In genomic region chr16:3295209-3295608, GRCh38 we compare ENCODE assay signal across 20 cellular contexts. TPM values are rescaled to one million over a fixed set of nuclear protein-coding genes. Genes with fewer than 3 reads are reported as not detected.
"Had no signal": no experiment of that assay in that cellular context is flagged by ENCODE, and none has a peak within 500 bp of the region (broad histone marks: within the 10 kb centered on the region; RNA-seq: fewer than 3 reads in every experiment).

No MANE protein-coding gene starts in this region.

- DNase-seq: activated CD4-positive, alpha-beta T cell treated with anti-CD3 and anti-CD28 coated beads, Interleukin-2, amount 50 U/mL, for 1 hour; activated CD8-positive, alpha-beta memory T cell treated with anti-CD3 and anti-CD28 coated beads, Interleukin-2, amount 50 U/mL, for 4 hours; activated naive CD4-positive, alpha-beta T cell treated with anti-CD3 and anti-CD28 coated beads for 36 hours; activated T-cell treated with anti-CD3 and anti-CD28 coated beads, Interleukin-2, amount 50 U/mL, for 4 hours; cerebellar nuclear complex; effector CD4-positive, alpha-beta T cell; gastrocnemius medialis; kidney glomerular epithelial cell; retina; stimulated activated CD4-positive, alpha-beta T cell treated with anti-CD3 and anti-CD28 coated beads, Interleukin-2, amount 100 ng/mL, for 24 hours had no signal

- H3K27me3 ChIP-seq: breast epithelium, gastrocnemius medialis, heart left ventricle, upper lobe of left lung had no signal

- H3K4me3 Mint-ChIP-seq: activated naive CD4-positive, alpha-beta T cell treated with anti-CD3 and anti-CD28 coated beads for 36 hours; activated T-cell treated with anti-CD3 and anti-CD28 coated beads, Interleukin-2, amount 50 U/mL, for 4 hours; memory B cell; stimulated activated naive CD8-positive, alpha-beta T cell treated with anti-CD3 and anti-CD28 coated beads, Interleukin-15, Interleukin-2, amounts not matched to agents 100 ng/mL and 50 ng/mL, for 24 hours had no signal

- H3K27ac ChIP-seq: breast epithelium, gastrocnemius medialis, heart left ventricle, thoracic aorta, upper lobe of left lung had no signal

- H3K4me1 Mint-ChIP-seq: memory B cell, neural crest cell had no signal

- H3K27me3 Mint-ChIP-seq: memory B cell; stimulated activated naive CD8-positive, alpha-beta T cell treated with anti-CD3 and anti-CD28 coated beads, Interleukin-15, Interleukin-2, amounts not matched to agents 100 ng/mL and 50 ng/mL, for 24 hours had no signal

- H3K27ac Mint-ChIP-seq: activated naive CD4-positive, alpha-beta T cell treated with anti-CD3 and anti-CD28 coated beads for 36 hours; memory B cell; stimulated activated naive CD8-positive, alpha-beta T cell treated with anti-CD3 and anti-CD28 coated beads, Interleukin-15, Interleukin-2, amounts not matched to agents 100 ng/mL and 50 ng/mL, for 24 hours had no signal

- FAIRE-seq: astrocyte had no signal

- H3K4me3 ChIP-seq: gastrocnemius medialis, heart left ventricle, thoracic aorta, upper lobe of left lung had no signal

- H3K4me1 ChIP-seq: breast epithelium, gastrocnemius medialis, heart left ventricle, upper lobe of left lung had no signal

- ATAC-seq: activated CD4-positive, CD25-positive, alpha-beta regulatory T cell treated with anti-CD3 and anti-CD28 coated beads, Interleukin-2, amount 50 U/mL, for 24 hours; activated T-cell treated with anti-CD3 and anti-CD28 coated beads, Interleukin-2, amount 50 U/mL, for 4 hours; gastrocnemius medialis had no signal

RNA-seq across cellular contexts. Expression of gene MEFV, which starts 38.8 kb away (rescaled TPM):
- total RNA-seq: astrocyte; neural crest cell; T-helper 1 cell treated with Interleukin-12 subunit alpha and Interleukin-12 subunit beta and Interleukin-4 antibody, amounts not matched to agents 30 ng/mL and 1 ng/mL, for 36 hours had no signal
